In genomic region chr14:93099643-93100042, GRCh38 we compare ENCODE assay signal across 19 cellular contexts.
"Had no signal": no experiment of that assay in that cellular context is flagged by ENCODE, and none has a peak within 500 bp of the region (broad histone marks: within the 10 kb centered on the region; RNA-seq: fewer than 3 reads in every experiment).

No MANE protein-coding gene starts in this region.

- DNase-seq: activated CD4-positive, alpha-beta T cell treated with anti-CD3 and anti-CD28 coated beads, Interleukin-2, amount 50 U/mL, for 1 hour; activated CD8-positive, alpha-beta memory T cell treated with anti-CD3 and anti-CD28 coated beads, Interleukin-2, amount 50 U/mL, for 4 hours; activated effector memory CD4-positive, alpha-beta T cell treated with Interleukin-2 at 50 U/mL for 16 hours; activated naive CD4-positive, alpha-beta T cell treated with anti-CD3 and anti-CD28 coated beads, Interleukin-2, amount 10 ng/mL, durations not matched to agents 7 days and 5 days; activated T-cell treated with anti-CD3 and anti-CD28 coated beads, Interleukin-2, amount 50 U/mL, for 48 hours; effector CD8-positive, alpha-beta T cell; naive thymus-derived CD8-positive, alpha-beta T cell; stimulated activated CD4-positive, alpha-beta T cell treated with anti-CD3 and anti-CD28 coated beads, Interleukin-4, amount 100 ng/mL, for 1 hour; T-helper 1 cell; T1000; testis; upper lobe of left lung had no signal

- H3K4me1 ChIP-seq: breast epithelium had no signal

- FAIRE-seq: pancreas had no signal

- H3K36me3 ChIP-seq: ascending aorta, breast epithelium, neutrophil, pancreas, upper lobe of left lung had no signal

- ATAC-seq: naive thymus-derived CD8-positive, alpha-beta T cell; sciatic nerve had no signal

- H3K4me3 ChIP-seq: ascending aorta, breast epithelium, coronary artery, pancreas, smooth muscle cell, testis, upper lobe of left lung had no signal

- H3K27me3 ChIP-seq: ascending aorta, breast epithelium, neutrophil, pancreas, testis, upper lobe of left lung had no signal

- H3K9me3 ChIP-seq: ascending aorta, breast epithelium, neutrophil, pancreas, testis, upper lobe of left lung had no signal

- H3K27ac ChIP-seq: ascending aorta, breast epithelium, coronary artery, neutrophil, testis, upper lobe of left lung had no signal
